16 cellular contexts compared by ENCODE assay signal in the genomic region with DNA sequence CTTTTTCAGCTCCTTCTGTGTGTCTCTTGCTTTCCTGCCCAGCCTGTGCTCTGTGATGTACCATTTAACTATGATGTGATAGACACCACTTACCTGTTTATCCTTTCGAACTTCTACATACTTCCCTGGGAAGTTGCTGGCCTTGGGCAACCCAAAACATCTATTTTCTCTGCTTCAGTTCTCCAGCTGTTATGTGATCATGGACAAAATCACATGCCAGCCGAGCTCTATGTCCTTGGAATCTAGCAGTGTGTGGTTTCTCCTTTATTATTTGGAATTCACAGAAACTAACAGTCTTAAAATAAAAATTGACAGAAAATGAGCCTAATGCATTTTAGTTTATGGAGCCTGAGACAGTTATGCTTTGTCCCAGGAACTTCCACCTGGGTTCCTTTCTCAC. TPM values are rescaled to one million over a fixed set of nuclear protein-coding genes. Genes with fewer than 3 reads are reported as not detected.
DNase-seq lines count a peak whose midpoint lies in the region; ATAC-seq, FAIRE-seq and TF ChIP-seq lines count a peak whose summit lies in the region.
"Had no signal": no experiment of that assay in that cellular context is flagged by ENCODE, and none has a peak within 500 bp of the region (broad histone marks: within the 10 kb centered on the region; RNA-seq: fewer than 3 reads in every experiment).

No MANE protein-coding gene starts in this region.

- no peaks in the 10 kb centered on the region for H3K79me2 ChIP-seq in smooth muscle cell (ENCODE audit: low read depth)

- peak overlapping the region; percentile 45 for H3K14ac ChIP-seq in IMR-90 (replicated peaks; ENCODE audit: low read depth, low read length)

- in situ Hi-C loops in IMR-90 (cut with MboI; ENCODE audit: low sequenced_read_pairs): no loop called here

- peak overlapping the region; percentile 3; the same call in 1 of the 2 replicates for H4K5ac ChIP-seq in IMR-90 (ENCODE audit: low read depth, low read length)

- 0 out of 2 replicates have a peak overlapping the region, but pooled peaks have one; percentile 3 for H3K23ac ChIP-seq in IMR-90 (ENCODE audit: low read depth, low read length)

- no peak overlapping the region for H2BK15ac ChIP-seq in IMR-90 (ENCODE audit: low read depth, low read length)

- no peaks in the 10 kb centered on the region for H4K20me1 ChIP-seq in IMR-90 (ENCODE audit: insufficient read depth, low read length)
- no peaks in the 10 kb centered on the region for H4K20me1 ChIP-seq in smooth muscle cell (ENCODE audit: low read depth)
- H4K20me1 ChIP-seq: BLaER1 had no signal

- no peak for TF ChIP-seq POLR2A in IMR-90 (IDR thresholded peaks at IDR 0.05; ENCODE audit: low read depth, low read length)

- CTCF ChIA-PET in IMR-90 (lab: Yijun Ruan, JAX): no interaction called here

- H3K9me1 ChIP-seq in IMR-90 (ENCODE audit: insufficient read depth, low read length): peaks cover 9% of the 10 kb centered on the region

- peak overlapping the region; percentile 63; the same call in 1 of the 2 replicates for H3K27ac ChIP-seq in IMR-90 (ENCODE audit: insufficient read depth, low read length)
- no peak overlapping the region for H3K27ac ChIP-seq in smooth muscle cell (ENCODE audit: low read depth)
- no peak overlapping the region for H3K27ac ChIP-seq in kidney (ENCODE audit: low read depth in 2 of 2, low read length in 2 of 2)
- H3K27ac ChIP-seq: BLaER1, KMS-11 had no signal

- H3K9me3 ChIP-seq in IMR-90 (ENCODE audit: control insufficient read depth, insufficient read depth, low read length) (no peaks in the 10 kb centered on the region), smooth muscle cell (replicated peaks; ENCODE audit: low read depth) (no peaks in the 10 kb centered on the region), kidney (ENCODE audit: control insufficient read depth in 1 of 2, low read length in 2 of 2) (no peaks in the 10 kb centered on the region)
- H3K9me3 ChIP-seq: BLaER1, Caco-2 had no signal

- H3K4me2 ChIP-seq in IMR-90 (ENCODE audit: low read depth, low read length) (peak overlapping the region; percentile 45; the same call in 1 of the 2 replicates), smooth muscle cell (peak overlapping the region; percentile 19)
- H3K4me2 ChIP-seq: BLaER1, KMS-11 had no signal

- H3K9ac ChIP-seq in IMR-90 (ENCODE audit: low read depth, low read length): no peak overlapping the region
- H3K9ac ChIP-seq in smooth muscle cell (ENCODE audit: low read depth): no peak overlapping the region
- no peak overlapping the region for H3K9ac ChIP-seq in kidney (ENCODE audit: low read length in 2 of 2)
- H3K9ac ChIP-seq: BLaER1, KMS-11 had no signal

- peaks cover 35 to 61% of the 10 kb centered on the region in 2 experiments for H3K79me1 ChIP-seq in IMR-90 (ENCODE audit: low read depth in 1 of 2, low read length in 2 of 2)

- H2BK5ac ChIP-seq in IMR-90 (ENCODE audit: low read depth, low read length, poor library complexity, severe bottlenecking): peak overlapping the region; percentile 77

- FAIRE-seq in GM19239 (lab: Jason Lieb, UNC) (peak; percentile 42), kidney (lab: Jason Lieb, UNC) (no peak)
- FAIRE-seq: GM12878 had no signal

- no peak for TF ChIP-seq RAD21 in IMR-90 (IDR thresholded peaks at IDR 0.05; ENCODE audit: low read length)

- peak overlapping the region in 1 of 2 experiments; percentile 39; a peak in 1 of 4 replicates for H4K8ac ChIP-seq in IMR-90 (ENCODE audit: low read depth in 2 of 2, low read length in 2 of 2)

- H2AFZ ChIP-seq in IMR-90 (replicated peaks; ENCODE audit: low read length, poor library complexity): no peak overlapping the region
- H2AFZ ChIP-seq in smooth muscle cell (ENCODE audit: low read depth): no peak overlapping the region

- peak overlapping the region; percentile 48; the same call in 1 of the 2 replicates for H2BK120ac ChIP-seq in IMR-90 (ENCODE audit: low read depth, low read length)

- ATAC-seq in IMR-90 (ENCODE audit: low read depth): peak; percentile 44; the same call in 1 of the 2 replicates
- ATAC-seq: GM12878 had no signal

- H3K4me3 ChIP-seq in IMR-90 (ENCODE audit: insufficient read depth, low read depth, low read length) (no peak overlapping the region), fibroblast of villous mesenchyme (ENCODE audit: low read depth, low read length) (no peak overlapping the region), smooth muscle cell (no peak overlapping the region), kidney (ENCODE audit: low read length in 2 of 2) (no peak overlapping the region)
- H3K4me3 ChIP-seq: BLaER1, GM12878 had no signal

- no peak overlapping the region; the same call in 1 of the 2 replicates for H4K91ac ChIP-seq in IMR-90 (ENCODE audit: insufficient read depth, low read depth, low read length)

- H2BK20ac ChIP-seq in IMR-90 (ENCODE audit: low read depth, low read length): peak overlapping the region; percentile 27

- H3K36me3 ChIP-seq in IMR-90 (ENCODE audit: control insufficient read depth, insufficient read depth, low read length) (no peaks in the 10 kb centered on the region), smooth muscle cell (ENCODE audit: low read depth) (no peaks in the 10 kb centered on the region), kidney (ENCODE audit: control insufficient read depth in 1 of 2, insufficient read depth in 2 of 2, low read length in 2 of 2) (no peaks in the 10 kb centered on the region)
- H3K36me3 ChIP-seq: BLaER1 had no signal

- no peak overlapping the region for H3K56ac ChIP-seq in IMR-90 (ENCODE audit: extremely low read depth, insufficient read depth, low read length)

- TF ChIP-seq CTCF in IMR-90 (conservative IDR thresholded peaks at IDR 0.05; ENCODE audit: low read depth, low read length) (no peak), fibroblast of villous mesenchyme (IDR thresholded peaks at IDR 0.05; ENCODE audit: insufficient read depth, low read depth, low read length) (no peak), smooth muscle cell (IDR thresholded peaks at IDR 0.05; ENCODE audit: borderline replicate concordance, insufficient read depth, poor library complexity, severe bottlenecking) (no peak), kidney (IDR thresholded peaks at IDR 0.05; ENCODE audit: borderline replicate concordance, extremely low read depth, insufficient read depth) (no peak)

- dilution Hi-C loops in IMR-90 (cut with HindIII; ENCODE audit: low sequenced_read_pairs, unreplicated experiment): no loop called here

- DNase-seq in GM19239 (ENCODE audit: insufficient read length, low spot score) (no peak), IMR-90 (no peak), fibroblast of villous mesenchyme (ENCODE audit: low read depth) (peak; percentile 11), smooth muscle cell (lab: John Stamatoyannopoulos, UW; ENCODE audit: unreplicated experiment) (no peak), kidney (no peak), DMS79 (lab: John Stamatoyannopoulos, UW) (no peak), H4 (ENCODE audit: low spot score) (no peak)
- DNase-seq: 8988T; AML-193; Caco-2; CD8-positive, alpha-beta memory T cell; DMS 273 treated with DMSO at 0.1 percent for 48 hours; H7 had no signal

- 100% methylated on average over 1 of the region's 2 CpGs; no CpG with 5 or more reads in 1 of the 2 experiments for WGBS in IMR-90 (ENCODE audit: extremely low coverage in 2 of 2, insufficient read length in 1 of 2), 2 experiments
- 84% methylated on average over 2 of the region's 2 CpGs for WGBS in smooth muscle cell (ENCODE audit: low lambda C conversion rate)

- peaks cover 14% of the 10 kb centered on the region for H3K4me1 ChIP-seq in IMR-90 (ENCODE audit: control insufficient read depth, insufficient read depth, low read length)
- no peaks in the 10 kb centered on the region for H3K4me1 ChIP-seq in smooth muscle cell (ENCODE audit: low read depth)
- no peaks in the 10 kb centered on the region for H3K4me1 ChIP-seq in kidney (ENCODE audit: control insufficient read depth in 1 of 2, insufficient read depth in 1 of 2, low read depth in 1 of 2, low read length in 2 of 2)
- H3K4me1 ChIP-seq: BLaER1, Caco-2 had no signal

- peak overlapping the region; percentile 52; the same call in 1 of the 2 replicates for H3K18ac ChIP-seq in IMR-90 (ENCODE audit: low read depth, low read length)

- H2AK9ac ChIP-seq in IMR-90 (replicated peaks; ENCODE audit: low read depth, low read length, poor library complexity): no peak overlapping the region

- H3K4ac ChIP-seq in IMR-90 (ENCODE audit: low read depth, low read length): peak overlapping the region; percentile 14; the same call in 1 of the 2 replicates

- H3K27me3 ChIP-seq in IMR-90 (ENCODE audit: control insufficient read depth, insufficient read depth, low read length) (no peaks in the 10 kb centered on the region), smooth muscle cell (ENCODE audit: low read depth) (no peaks in the 10 kb centered on the region)
- H3K27me3 ChIP-seq: BLaER1 had no signal

- BruUV-seq in IMR-90 (replicated peaks; lab: Mats Ljungman, UMichigan): no TSS peak

- intact Hi-C loops in IMR-90 (cut with micrococcal nuclease) (no loop called here), kidney (cut with DNase I) (no loop called here)

- no peaks in the 10 kb centered on the region for H3F3A ChIP-seq in smooth muscle cell (ENCODE audit: low read depth)

- POLR2A ChIA-PET in IMR-90 (lab: Charles Lee; ENCODE audit: unreplicated experiment): no interaction called here

- H2AK5ac ChIP-seq in IMR-90 (ENCODE audit: low read depth, low read length): peak overlapping the region; percentile 32; the same call in 1 of the 2 replicates

TF ChIP-seq in IMR-90, 13 proteins besides CTCF, POLR2A, EP300 and RAD21 (continues in another document):
- TF ChIP-seq, protein P1, sequence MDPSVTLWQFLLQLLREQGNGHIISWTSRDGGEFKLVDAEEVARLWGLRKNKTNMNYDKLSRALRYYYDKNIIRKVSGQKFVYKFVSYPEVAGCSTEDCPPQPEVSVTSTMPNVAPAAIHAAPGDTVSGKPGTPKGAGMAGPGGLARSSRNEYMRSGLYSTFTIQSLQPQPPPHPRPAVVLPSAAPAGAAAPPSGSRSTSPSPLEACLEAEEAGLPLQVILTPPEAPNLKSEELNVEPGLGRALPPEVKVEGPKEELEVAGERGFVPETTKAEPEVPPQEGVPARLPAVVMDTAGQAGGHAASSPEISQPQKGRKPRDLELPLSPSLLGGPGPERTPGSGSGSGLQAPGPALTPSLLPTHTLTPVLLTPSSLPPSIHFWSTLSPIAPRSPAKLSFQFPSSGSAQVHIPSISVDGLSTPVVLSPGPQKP (IDR thresholded peaks at IDR 0.05; ENCODE audit: borderline replicate concordance, low read depth, low read length): no peak
- TF ChIP-seq NFE2L2 (IDR thresholded peaks at IDR 0.05; ENCODE audit: low read depth, low read length) (no peak), FOS (IDR thresholded peaks at IDR 0.05; ENCODE audit: low read depth, low read length) (no peak), MAFK (IDR thresholded peaks at IDR 0.05; ENCODE audit: low read depth, low read length) (no peak)

RNA-seq across cellular contexts. Expression of a gene that starts 22.9 kb away (rescaled TPM):
- 55.3 and 57.0 TPM in 2 replicates for total RNA-seq in IMR-90 (2012; rRNA removed)
- 8.7 and 11.0 TPM in 2 replicates for polyA plus RNA-seq in IMR-90 (2012; rRNA removed)
- polyA plus RNA-seq in IMR-90 (2012; cell fraction: cytosol; rRNA removed): 2.4 and 3.4 TPM in 2 replicates
- polyA plus RNA-seq in IMR-90 (2012; cell fraction: nucleus; rRNA removed; ENCODE audit: low replicate concordance): 1.5 and 5.3 TPM in 2 replicates
- 20.0 and 21.6 TPM in 2 replicates for total RNA-seq in fibroblast of villous mesenchyme
- total RNA-seq in smooth muscle cell: 13.3 and 13.6 TPM in 2 replicates
- polyA plus RNA-seq in smooth muscle cell: 5.1 and 6.2 TPM in 2 replicates
- 12.8 TPM for total RNA-seq in kidney
- 0.47 TPM for polyA plus RNA-seq in kidney (ENCODE audit: insufficient read depth, low read depth, low replicate concordance)
- 10.7 and 14.7 TPM in 2 replicates for total RNA-seq in H4 (2014; rRNA removed; shearing (Covaris generic))
